In genomic region chr16:84700518-84701277, GRCh38 we compare ENCODE assay signal across 8 cellular contexts. TPM values are rescaled to one million over a fixed set of nuclear protein-coding genes. Genes with fewer than 3 reads are reported as not detected.
A peak's percentile ranks its signal among the peaks of the same experiment; 100 is the strongest.
DNase-seq lines count a peak whose midpoint lies in the region; ATAC-seq and TF ChIP-seq lines count a peak whose summit lies in the region.

No MANE protein-coding gene starts in this region.

- peak overlapping the region; percentile 88 for H3K9ac ChIP-seq in OCI-LY1 (ENCODE audit: low read length)

- H3K4me3 ChIP-seq in OCI-LY1 (ENCODE audit: low read depth, low read length, poor library complexity, severe bottlenecking) = peak overlapping the region; percentile 75

- H3K27me3 Mint-ChIP-seq in activated naive CD4-positive, alpha-beta T cell treated with anti-CD3 and anti-CD28 coated beads, Interleukin-2, amount 10 ng/mL, durations not matched to agents 7 days and 5 days = no peaks in the 10 kb centered on the region

- peaks cover 56% of the 10 kb centered on the region for H3K79me2 ChIP-seq in OCI-LY1 (ENCODE audit: insufficient read depth, low read length)

- H3K4me1 ChIP-seq in OCI-LY1 (ENCODE audit: insufficient read depth, low read length, severe bottlenecking) = peaks cover 49% of the 10 kb centered on the region

- peaks cover 52% of the 10 kb centered on the region for H3K4me1 Mint-ChIP-seq in activated naive CD4-positive, alpha-beta T cell treated with anti-CD3 and anti-CD28 coated beads, Interleukin-2, amount 10 ng/mL, durations not matched to agents 7 days and 5 days

- intact Hi-C loops in left ventricle myocardium superior (cut with micrococcal nuclease) = no loop called here

- H3K27ac Mint-ChIP-seq in activated naive CD4-positive, alpha-beta T cell treated with anti-CD3 and anti-CD28 coated beads, Interleukin-2, amount 10 ng/mL, durations not matched to agents 7 days and 5 days = peak overlapping the region; percentile 97

- peaks cover 5% of the 10 kb centered on the region; the same call in 1 of the 2 replicates for H3K36me3 ChIP-seq in OCI-LY1 (ENCODE audit: insufficient read depth, low read length)

- H3K9me3 ChIP-seq in OCI-LY1 (ENCODE audit: low read length) = no peaks in the 10 kb centered on the region

- CTCF ChIA-PET in activated naive CD4-positive, alpha-beta T cell treated with anti-CD3 and anti-CD28 coated beads, Interleukin-2, amount 10 ng/mL, durations not matched to agents 7 days and 5 days (lab: Charles Lee) = interaction anchor here (0.6 to 1.9 kb wide), 8 partner anchors 19 to 514 kb away, joined by 3 to 7 read pairs (median 3); partner anchors contain the start of gene TAF1C

- TF ChIP-seq CTCF in OCI-LY1 (IDR thresholded peaks at IDR 0.05; ENCODE audit: low read length) = no peak

- peak overlapping the region; percentile 59 for H3K27ac ChIP-seq in OCI-LY1 (ENCODE audit: low read depth, low read length, poor library complexity, severe bottlenecking)

- H3K36me3 Mint-ChIP-seq in activated naive CD4-positive, alpha-beta T cell treated with anti-CD3 and anti-CD28 coated beads, Interleukin-2, amount 10 ng/mL, durations not matched to agents 7 days and 5 days = peaks cover 7% of the 10 kb centered on the region

- peak; percentile 15 for DNase-seq in NCI-H2171 treated with DMSO at 0.1 percent for 48 hours (lab: John Stamatoyannopoulos, UW)
- DNase-seq in NCI-H2171 (lab: John Stamatoyannopoulos, UW) = no peak
- DNase-seq in activated naive CD4-positive, alpha-beta T cell treated with anti-CD3 and anti-CD28 coated beads, Interleukin-2, amount 10 ng/mL, durations not matched to agents 7 days and 5 days = peak; percentile 69
- DNase-seq in left ventricle myocardium superior = no peak
- peak; percentile 58 for DNase-seq in retina
- DNase-seq in GOT3 (lab: John Stamatoyannopoulos, UW) = no peak

- H3K4me3 Mint-ChIP-seq in activated naive CD4-positive, alpha-beta T cell treated with anti-CD3 and anti-CD28 coated beads, Interleukin-2, amount 10 ng/mL, durations not matched to agents 7 days and 5 days = peak overlapping the region; percentile 97

- H3K9me2 ChIP-seq in OCI-LY1 (ENCODE audit: low read depth, low read length) = no peaks in the 10 kb centered on the region

- peak; percentile 19 for ATAC-seq in HG02678 (IDR thresholded peaks at IDR 0.05; ENCODE audit: unreplicated experiment)
- peak; percentile 41 for ATAC-seq in left ventricle myocardium superior

- no peaks in the 10 kb centered on the region for H4K20me1 ChIP-seq in OCI-LY1 (ENCODE audit: insufficient read depth, low read length)

- no peak overlapping the region for H2AFZ ChIP-seq in OCI-LY1 (ENCODE audit: low read length)

- H3K9me3 Mint-ChIP-seq in activated naive CD4-positive, alpha-beta T cell treated with anti-CD3 and anti-CD28 coated beads, Interleukin-2, amount 10 ng/mL, durations not matched to agents 7 days and 5 days = no peaks in the 10 kb centered on the region

- no peaks in the 10 kb centered on the region for H3F3A ChIP-seq in OCI-LY1 (ENCODE audit: insufficient read depth, low read length)

- H3K4me2 ChIP-seq in OCI-LY1 (ENCODE audit: low read length) = peak overlapping the region; percentile 95

- no peaks in the 10 kb centered on the region for H3K27me3 ChIP-seq in OCI-LY1 (ENCODE audit: insufficient read depth, low read length)

RNA-seq across cellular contexts. Expression of gene USP10, which starts 0.9 kb away (rescaled TPM):
- total RNA-seq in left ventricle myocardium superior = 74.5 TPM

RNA-seq across cellular contexts. Expression of gene KLHL36, which starts 52.4 kb away (rescaled TPM):
- total RNA-seq in left ventricle myocardium superior = 62.5 TPM

Comparison
In these comparisons a context has a peak if more than half of its experiments do, and no peak if none do; other contexts are left out.
1. DNase-seq: peak in NCI-H2171 treated with DMSO at 0.1 percent for 48 hours (single experiment), activated naive CD4-positive, alpha-beta T cell treated with anti-CD3 and anti-CD28 coated beads, Interleukin-2, amount 10 ng/mL, durations not matched to agents 7 days and 5 days (single experiment) and retina (single experiment); none in NCI-H2171 (single experiment), left ventricle myocardium superior (single experiment) and GOT3 (single experiment).